14 cellular contexts compared by ENCODE assay signal in genomic region chr20:50009521-50010454, GRCh38. TPM values are rescaled to one million over a fixed set of nuclear protein-coding genes. Genes with fewer than 3 reads are reported as not detected.
A peak's percentile ranks its signal among the peaks of the same experiment; 100 is the strongest.
DNase-seq lines count a peak whose midpoint lies in the region; ATAC-seq and TF ChIP-seq lines count a peak whose summit lies in the region.
"Had no signal": no experiment of that assay in that cellular context is flagged by ENCODE, and none has a peak within 500 bp of the region (broad histone marks: within the 10 kb centered on the region; RNA-seq: fewer than 3 reads in every experiment).

No MANE protein-coding gene starts in this region.

- H3K4me3 Mint-ChIP-seq in activated CD8-positive, alpha-beta T cell treated with anti-CD3 and anti-CD28 coated beads for 36 hours = no peak overlapping the region
- H3K4me3 Mint-ChIP-seq: CD8-positive, alpha-beta T cell had no signal

- H3K4me3 ChIP-seq in dorsolateral prefrontal cortex (peak overlapping the region in 43 of 59 donors; percentile 4 to 51 (median 31)), skeletal muscle satellite cell (ENCODE audit: low read length) (peak overlapping the region; percentile 35)

- no peak overlapping the region for H3K9ac ChIP-seq in skeletal muscle satellite cell (ENCODE audit: low read depth, low read length)

- peaks cover 17% of the 10 kb centered on the region for H3K4me1 Mint-ChIP-seq in activated CD8-positive, alpha-beta T cell treated with anti-CD3 and anti-CD28 coated beads for 36 hours (ENCODE audit: low read depth)

- POLR2A ChIA-PET in activated CD8-positive, alpha-beta T cell treated with anti-CD3 and anti-CD28 coated beads for 36 hours (lab: Charles Lee) = no interaction called here

- ATAC-seq in left lobe of liver = peak; percentile 53
- ATAC-seq in activated CD8-positive, alpha-beta T cell treated with anti-CD3 and anti-CD28 coated beads for 36 hours = no peak
- ATAC-seq: activated naive CD4-positive, alpha-beta T cell treated with anti-CD3 and anti-CD28 coated beads, Interleukin-2, amount 50 U/mL, for 72 hours; CD8-positive, alpha-beta T cell had no signal

- CTCF ChIA-PET in activated CD8-positive, alpha-beta T cell treated with anti-CD3 and anti-CD28 coated beads for 36 hours (lab: Charles Lee) = interaction anchor here (1.7 to 4.0 kb wide), 2 partner anchors 45 to 62 kb away, joined by 5 to 23 read pairs; no protein-coding TSS in a partner anchor

- intact Hi-C loops in dorsolateral prefrontal cortex (cut with DNase I) = no loop called here
- intact Hi-C loops in activated CD8-positive, alpha-beta T cell treated with anti-CD3 and anti-CD28 coated beads for 36 hours (cut with micrococcal nuclease) = no loop called here

- H3K36me3 ChIP-seq in skeletal muscle satellite cell (ENCODE audit: insufficient read depth, low read length) = no peaks in the 10 kb centered on the region

- peak; percentile 23 for DNase-seq in NCI-H226
- no peak for DNase-seq in dorsolateral prefrontal cortex
- no peak for DNase-seq in left lobe of liver (ENCODE audit: low spot score)
- no peak for DNase-seq in activated CD8-positive, alpha-beta T cell treated with anti-CD3 and anti-CD28 coated beads for 36 hours
- DNase-seq in stimulated activated CD4-positive, alpha-beta T cell treated with anti-CD3 and anti-CD28 coated beads, Interleukin-15, amount 100 ng/mL, for 24 hours = no peak
- no peak for DNase-seq in MV-4-11 (lab: John Stamatoyannopoulos, UW)
- DNase-seq: activated CD8-positive, alpha-beta memory T cell treated with anti-CD3 and anti-CD28 coated beads, Interleukin-2, amount 50 U/mL, for 48 hours; CD8-positive, alpha-beta T cell; cerebellar nuclear complex; erythroblast; NCI-H2107; SW 1271 had no signal

- peak overlapping the region; percentile 70 for H3K4me2 ChIP-seq in skeletal muscle satellite cell (ENCODE audit: low read length)

- peaks cover 5% of the 10 kb centered on the region for H3K4me1 ChIP-seq in skeletal muscle satellite cell (ENCODE audit: control insufficient read depth, insufficient read depth, low read length)

- peaks cover 16% of the 10 kb centered on the region for H3K27me3 Mint-ChIP-seq in activated CD8-positive, alpha-beta T cell treated with anti-CD3 and anti-CD28 coated beads for 36 hours

- H3K27me3 ChIP-seq in dorsolateral prefrontal cortex (peaks cover 0 to 5% (median 0%) of the 10 kb centered on the region in 45 donors), skeletal muscle satellite cell (ENCODE audit: control insufficient read depth, insufficient read depth, low read length) (peaks cover 11% of the 10 kb centered on the region)

- H3K9me3 ChIP-seq in skeletal muscle satellite cell (replicated peaks; ENCODE audit: low read length) = no peaks in the 10 kb centered on the region

- no peaks in the 10 kb centered on the region for H3K36me3 Mint-ChIP-seq in activated CD8-positive, alpha-beta T cell treated with anti-CD3 and anti-CD28 coated beads for 36 hours (ENCODE audit: low read depth)
- H3K36me3 Mint-ChIP-seq: activated naive CD4-positive, alpha-beta T cell treated with anti-CD3 and anti-CD28 coated beads, Interleukin-2, amount 50 U/mL, for 72 hours; CD8-positive, alpha-beta T cell had no signal

- H3K27ac Mint-ChIP-seq in activated CD8-positive, alpha-beta T cell treated with anti-CD3 and anti-CD28 coated beads for 36 hours = no peak overlapping the region
- H3K27ac Mint-ChIP-seq: activated naive CD4-positive, alpha-beta T cell treated with anti-CD3 and anti-CD28 coated beads, Interleukin-2, amount 50 U/mL, for 72 hours; CD8-positive, alpha-beta T cell had no signal

- no peaks in the 10 kb centered on the region for H3K9me3 Mint-ChIP-seq in activated CD8-positive, alpha-beta T cell treated with anti-CD3 and anti-CD28 coated beads for 36 hours
- H3K9me3 Mint-ChIP-seq: activated naive CD4-positive, alpha-beta T cell treated with anti-CD3 and anti-CD28 coated beads, Interleukin-2, amount 50 U/mL, for 72 hours; CD8-positive, alpha-beta T cell had no signal

- H3K27ac ChIP-seq in dorsolateral prefrontal cortex = no peak overlapping the region

- no peak for TF ChIP-seq CTCF in dorsolateral prefrontal cortex (IDR thresholded peaks at IDR 0.05 in 54 of 56, conservative IDR thresholded peaks at IDR 0.05 in 2 of 56; ENCODE audit: low read depth in 1 of 56, partially characterized antibody in 56 of 56)
- no peak for TF ChIP-seq CTCF in activated CD8-positive, alpha-beta T cell treated with anti-CD3 and anti-CD28 coated beads for 36 hours (IDR thresholded peaks at IDR 0.05)

RNA-seq across cellular contexts. Expression of gene SNAI1, which starts 27.0 kb away (rescaled TPM):
- total RNA-seq in dorsolateral prefrontal cortex (1 to 10 TPM in 105 of 120 experiments, under 1 TPM in 14, not detected in 1; 0.39 to 6.9 (median 1.8) TPM), left lobe of liver (0.75 TPM)
- total RNA-seq in skeletal muscle satellite cell (2012; rRNA removed) = under 0.01 TPM in 1 of 2 replicates, not detected in the other
- total RNA-seq in activated CD8-positive, alpha-beta T cell treated with anti-CD3 and anti-CD28 coated beads for 36 hours = 1 to 10 TPM in 1 of 2 experiments, under 1 TPM in 1; 0.90 to 1.4 TPM
